In genomic region chr7:1316086-1316485, GRCh38 we compare ENCODE assay signal across 21 cellular contexts.
DNase-seq lines count a peak whose midpoint lies in the region; ATAC-seq, FAIRE-seq and TF ChIP-seq lines count a peak whose summit lies in the region.
"Had no signal": no experiment of that assay in that cellular context is flagged by ENCODE, and none has a peak within 500 bp of the region (broad histone marks: within the 10 kb centered on the region; RNA-seq: fewer than 3 reads in every experiment).

No MANE protein-coding gene starts in this region.

- ATAC-seq in GM21825 (IDR thresholded peaks at IDR 0.05; ENCODE audit: unreplicated experiment) (no peak), HG03108 (IDR thresholded peaks at IDR 0.05; ENCODE audit: unreplicated experiment) (no peak)
- ATAC-seq: GM23338, HCT116, HepG2 had no signal

- H3K27ac ChIP-seq in kidney (ENCODE audit: low read depth in 2 of 2, low read length in 2 of 2), result no peak overlapping the region
- H3K27ac ChIP-seq: C4-2B had no signal

- H3K4me3 Mint-ChIP-seq in activated naive CD4-positive, alpha-beta T cell treated with anti-CD3 and anti-CD28 coated beads, Interleukin-2, amount 50 U/mL, for 24 hours, result no peak overlapping the region
- H3K4me3 Mint-ChIP-seq: B cell; CD4-positive, alpha-beta memory T cell; GM23338; HFFc6; IgD-negative memory B cell had no signal

- DNase-seq in activated naive CD4-positive, alpha-beta T cell (lab: John Stamatoyannopoulos, UW), result no peak
- DNase-seq in kidney (peak; percentile 28), posterior vena cava (ENCODE audit: low spot score) (peak; percentile 45), LoVo (ENCODE audit: low spot score) (no peak)
- DNase-seq: CD4-positive, alpha-beta memory T cell; DMS153; DMS79; GDM1; HFFc6 had no signal

- TF ChIP-seq CTCF in kidney (IDR thresholded peaks at IDR 0.05; ENCODE audit: borderline replicate concordance, extremely low read depth, insufficient read depth), result no peak

- H3K36me3 ChIP-seq in kidney (ENCODE audit: control insufficient read depth in 1 of 2, insufficient read depth in 2 of 2, low read length in 2 of 2), result no peaks in the 10 kb centered on the region

- no peak overlapping the region for H3K4me3 ChIP-seq in kidney (ENCODE audit: low read length in 2 of 2)
- H3K4me3 ChIP-seq: GM23338 had no signal

- H3K9me3 ChIP-seq in kidney (ENCODE audit: control insufficient read depth in 1 of 2, low read length in 2 of 2), result no peaks in the 10 kb centered on the region

- no peaks in the 10 kb centered on the region for H3K36me3 Mint-ChIP-seq in activated naive CD4-positive, alpha-beta T cell treated with anti-CD3 and anti-CD28 coated beads, Interleukin-2, amount 50 U/mL, for 24 hours
- H3K36me3 Mint-ChIP-seq: CD4-positive, alpha-beta memory T cell; IgD-negative memory B cell had no signal

- intact Hi-C loops in kidney (cut with DNase I), result no loop called here
- intact Hi-C loops in posterior vena cava (cut with DNase I), result no loop called here

- no peak overlapping the region for H3K9ac ChIP-seq in kidney (ENCODE audit: low read length in 2 of 2)

- H3K4me1 Mint-ChIP-seq in activated naive CD4-positive, alpha-beta T cell treated with anti-CD3 and anti-CD28 coated beads, Interleukin-2, amount 50 U/mL, for 24 hours, result no peaks in the 10 kb centered on the region
- H3K4me1 Mint-ChIP-seq: B cell; CD4-positive, alpha-beta memory T cell; GM23338; IgD-negative memory B cell had no signal

- H3K27ac Mint-ChIP-seq in activated naive CD4-positive, alpha-beta T cell treated with anti-CD3 and anti-CD28 coated beads, Interleukin-2, amount 50 U/mL, for 24 hours, result peak overlapping the region; percentile 49
- H3K27ac Mint-ChIP-seq: B cell; CD4-positive, alpha-beta memory T cell; GM23338; HFFc6; IgD-negative memory B cell had no signal

- no peaks in the 10 kb centered on the region for H3K27me3 Mint-ChIP-seq in activated naive CD4-positive, alpha-beta T cell treated with anti-CD3 and anti-CD28 coated beads, Interleukin-2, amount 50 U/mL, for 24 hours
- H3K27me3 Mint-ChIP-seq: CD4-positive, alpha-beta memory T cell; IgD-negative memory B cell had no signal

- peaks cover 0 to 4% of the 10 kb centered on the region in 2 donors for H3K4me1 ChIP-seq in kidney (ENCODE audit: control insufficient read depth in 1 of 2, insufficient read depth in 1 of 2, low read depth in 1 of 2, low read length in 2 of 2)

- no peaks in the 10 kb centered on the region for H3K9me3 Mint-ChIP-seq in activated naive CD4-positive, alpha-beta T cell treated with anti-CD3 and anti-CD28 coated beads, Interleukin-2, amount 50 U/mL, for 24 hours
- H3K9me3 Mint-ChIP-seq: CD4-positive, alpha-beta memory T cell; GM23338; HFFc6; IgD-negative memory B cell had no signal

- no peak for FAIRE-seq in kidney (lab: Jason Lieb, UNC)
- FAIRE-seq: GM12892, GM18507, H54, HepG2 had no signal

Comparison
In these comparisons a context has a peak if more than half of its experiments do, and no peak if none do; other contexts are left out.
1. DNase-seq: peak in kidney (single experiment) and posterior vena cava (single experiment); none in activated naive CD4-positive, alpha-beta T cell (0 of 4) and LoVo (single experiment).